2 cellular contexts compared by ENCODE assay signal in the genomic region with DNA sequence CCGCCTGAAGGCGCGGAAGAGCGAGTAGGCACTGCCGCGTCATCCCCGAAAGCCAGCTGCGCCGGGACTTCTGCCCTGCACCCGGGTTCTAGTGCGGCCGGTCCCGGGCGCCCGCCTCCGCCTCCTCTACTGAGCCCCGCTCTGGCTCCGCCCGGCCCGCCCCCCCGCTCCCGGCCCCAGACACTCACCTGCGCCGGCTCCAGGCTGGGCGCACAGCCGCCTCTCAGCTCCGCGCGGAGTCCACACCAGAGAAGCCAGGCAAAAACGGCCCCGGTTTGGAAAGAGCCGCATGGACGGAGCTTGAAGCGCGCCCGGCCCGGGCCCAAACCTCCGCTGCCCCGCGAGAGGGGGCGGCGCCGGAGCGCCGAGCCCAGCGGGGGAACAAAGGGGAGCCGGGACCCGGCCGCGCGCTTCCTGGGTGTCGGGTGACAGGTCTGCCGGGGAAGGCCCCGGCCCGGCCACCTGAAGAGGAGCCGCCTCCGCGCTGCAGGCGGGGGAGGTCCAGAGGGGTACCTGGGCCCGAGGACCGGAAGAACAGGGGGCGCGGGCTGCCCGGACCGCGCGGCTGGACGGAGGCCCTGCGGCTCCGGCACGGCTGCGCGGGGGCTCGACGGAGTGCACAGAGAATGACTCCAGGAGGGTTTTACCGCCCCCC.
TF ChIP-seq lines count a peak whose summit lies in the region.

No MANE protein-coding gene starts in this region.

TF ChIP-seq in GM23338, 12 proteins besides CTCF, POLR2A, EP300 and RAD21 (continued from another document):
- TF ChIP-seq, protein P1, sequence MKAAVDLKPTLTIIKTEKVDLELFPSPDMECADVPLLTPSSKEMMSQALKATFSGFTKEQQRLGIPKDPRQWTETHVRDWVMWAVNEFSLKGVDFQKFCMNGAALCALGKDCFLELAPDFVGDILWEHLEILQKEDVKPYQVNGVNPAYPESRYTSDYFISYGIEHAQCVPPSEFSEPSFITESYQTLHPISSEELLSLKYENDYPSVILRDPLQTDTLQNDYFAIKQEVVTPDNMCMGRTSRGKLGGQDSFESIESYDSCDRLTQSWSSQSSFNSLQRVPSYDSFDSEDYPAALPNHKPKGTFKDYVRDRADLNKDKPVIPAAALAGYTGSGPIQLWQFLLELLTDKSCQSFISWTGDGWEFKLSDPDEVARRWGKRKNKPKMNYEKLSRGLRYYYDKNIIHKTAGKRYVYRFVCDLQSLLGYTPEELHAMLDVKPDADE (IDR thresholded peaks at IDR 0.05), result no peak
- peak; percentile 78 for TF ChIP-seq POLR2AphosphoS5 (IDR thresholded peaks at IDR 0.05; ENCODE audit: low read depth)

TF ChIP-seq in K562, 482 proteins besides CTCF, POLR2A, EP300 and RAD21 (continues in another document):
- TF ChIP-seq, protein P2, sequence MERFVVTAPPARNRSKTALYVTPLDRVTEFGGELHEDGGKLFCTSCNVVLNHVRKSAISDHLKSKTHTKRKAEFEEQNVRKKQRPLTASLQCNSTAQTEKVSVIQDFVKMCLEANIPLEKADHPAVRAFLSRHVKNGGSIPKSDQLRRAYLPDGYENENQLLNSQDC (CRISPR knock-in tag; IDR thresholded peaks at IDR 0.05), result no peak
- 0 out of 2 replicates have a peak, but pooled peaks have one; percentile 25 for TF ChIP-seq KLF1 (tag; IDR thresholded peaks at IDR 0.05)
- no peak for TF ChIP-seq ILF3 (IDR thresholded peaks at IDR 0.05; ENCODE audit: borderline replicate concordance)
- TF ChIP-seq, protein P3, sequence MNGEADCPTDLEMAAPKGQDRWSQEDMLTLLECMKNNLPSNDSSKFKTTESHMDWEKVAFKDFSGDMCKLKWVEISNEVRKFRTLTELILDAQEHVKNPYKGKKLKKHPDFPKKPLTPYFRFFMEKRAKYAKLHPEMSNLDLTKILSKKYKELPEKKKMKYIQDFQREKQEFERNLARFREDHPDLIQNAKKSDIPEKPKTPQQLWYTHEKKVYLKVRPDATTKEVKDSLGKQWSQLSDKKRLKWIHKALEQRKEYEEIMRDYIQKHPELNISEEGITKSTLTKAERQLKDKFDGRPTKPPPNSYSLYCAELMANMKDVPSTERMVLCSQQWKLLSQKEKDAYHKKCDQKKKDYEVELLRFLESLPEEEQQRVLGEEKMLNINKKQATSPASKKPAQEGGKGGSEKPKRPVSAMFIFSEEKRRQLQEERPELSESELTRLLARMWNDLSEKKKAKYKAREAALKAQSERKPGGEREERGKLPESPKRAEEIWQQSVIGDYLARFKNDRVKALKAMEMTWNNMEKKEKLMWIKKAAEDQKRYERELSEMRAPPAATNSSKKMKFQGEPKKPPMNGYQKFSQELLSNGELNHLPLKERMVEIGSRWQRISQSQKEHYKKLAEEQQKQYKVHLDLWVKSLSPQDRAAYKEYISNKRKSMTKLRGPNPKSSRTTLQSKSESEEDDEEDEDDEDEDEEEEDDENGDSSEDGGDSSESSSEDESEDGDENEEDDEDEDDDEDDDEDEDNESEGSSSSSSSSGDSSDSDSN (IDR thresholded peaks at IDR 0.05; ENCODE audit: borderline replicate concordance in 1 of 2, low read depth in 2 of 2, low read length in 2 of 2), result peak; percentile 71 to 90; a peak in 3 of 4 replicates
- no peak for TF ChIP-seq SMC3 (conservative IDR thresholded peaks at IDR 0.05; ENCODE audit: insufficient read depth, low read depth, low read length)
- TF ChIP-seq ZSCAN29 (IDR thresholded peaks at IDR 0.05), result peak; percentile 98
- peak; percentile 19 for TF ChIP-seq HNRNPK (IDR thresholded peaks at IDR 0.05; ENCODE audit: low read depth, low read length, poor library complexity, severe bottlenecking)
- peak; percentile 73 for TF ChIP-seq TBP (optimal IDR thresholded peaks at IDR 0.05; ENCODE audit: low read depth, low read length)
- TF ChIP-seq MEF2D (tag; conservative IDR thresholded peaks at IDR 0.05; ENCODE audit: low read depth), result no peak
- no peak for TF ChIP-seq NFIX (CRISPR knock-in tag; IDR thresholded peaks at IDR 0.05; ENCODE audit: low read depth)
- TF ChIP-seq ZNF282 (CRISPR knock-in tag; IDR thresholded peaks at IDR 0.05), result 0 out of 2 replicates have a peak, but pooled peaks have one; percentile 55
- TF ChIP-seq STAG1 (CRISPR knock-in tag; IDR thresholded peaks at IDR 0.05; ENCODE audit: borderline replicate concordance), result no peak
- peak; percentile 38; the same call in 1 of the 2 replicates for TF ChIP-seq CTBP1 (IDR thresholded peaks at IDR 0.05; ENCODE audit: borderline replicate concordance)
- TF ChIP-seq HNRNPLL (IDR thresholded peaks at IDR 0.05; ENCODE audit: low read depth, low read length, poor library complexity, severe bottlenecking), result peak; percentile 27
- TF ChIP-seq, protein P4, sequence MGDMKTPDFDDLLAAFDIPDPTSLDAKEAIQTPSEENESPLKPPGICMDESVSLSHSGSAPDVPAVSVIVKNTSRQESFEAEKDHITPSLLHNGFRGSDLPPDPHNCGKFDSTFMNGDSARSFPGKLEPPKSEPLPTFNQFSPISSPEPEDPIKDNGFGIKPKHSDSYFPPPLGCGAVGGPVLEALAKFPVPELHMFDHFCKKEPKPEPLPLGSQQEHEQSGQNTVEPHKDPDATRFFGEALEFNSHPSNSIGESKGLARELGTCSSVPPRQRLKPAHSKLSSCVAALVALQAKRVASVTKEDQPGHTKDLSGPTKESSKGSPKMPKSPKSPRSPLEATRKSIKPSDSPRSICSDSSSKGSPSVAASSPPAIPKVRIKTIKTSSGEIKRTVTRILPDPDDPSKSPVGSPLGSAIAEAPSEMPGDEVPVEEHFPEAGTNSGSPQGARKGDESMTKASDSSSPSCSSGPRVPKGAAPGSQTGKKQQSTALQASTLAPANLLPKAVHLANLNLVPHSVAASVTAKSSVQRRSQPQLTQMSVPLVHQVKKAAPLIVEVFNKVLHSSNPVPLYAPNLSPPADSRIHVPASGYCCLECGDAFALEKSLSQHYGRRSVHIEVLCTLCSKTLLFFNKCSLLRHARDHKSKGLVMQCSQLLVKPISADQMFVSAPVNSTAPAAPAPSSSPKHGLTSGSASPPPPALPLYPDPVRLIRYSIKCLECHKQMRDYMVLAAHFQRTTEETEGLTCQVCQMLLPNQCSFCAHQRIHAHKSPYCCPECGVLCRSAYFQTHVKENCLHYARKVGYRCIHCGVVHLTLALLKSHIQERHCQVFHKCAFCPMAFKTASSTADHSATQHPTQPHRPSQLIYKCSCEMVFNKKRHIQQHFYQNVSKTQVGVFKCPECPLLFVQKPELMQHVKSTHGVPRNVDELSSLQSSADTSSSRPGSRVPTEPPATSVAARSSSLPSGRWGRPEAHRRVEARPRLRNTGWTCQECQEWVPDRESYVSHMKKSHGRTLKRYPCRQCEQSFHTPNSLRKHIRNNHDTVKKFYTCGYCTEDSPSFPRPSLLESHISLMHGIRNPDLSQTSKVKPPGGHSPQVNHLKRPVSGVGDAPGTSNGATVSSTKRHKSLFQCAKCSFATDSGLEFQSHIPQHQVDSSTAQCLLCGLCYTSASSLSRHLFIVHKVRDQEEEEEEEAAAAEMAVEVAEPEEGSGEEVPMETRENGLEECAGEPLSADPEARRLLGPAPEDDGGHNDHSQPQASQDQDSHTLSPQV (IDR thresholded peaks at IDR 0.05), result no peak
- TF ChIP-seq MCM5 (IDR thresholded peaks at IDR 0.05; ENCODE audit: low read depth), result no peak
- TF ChIP-seq, protein P5, sequence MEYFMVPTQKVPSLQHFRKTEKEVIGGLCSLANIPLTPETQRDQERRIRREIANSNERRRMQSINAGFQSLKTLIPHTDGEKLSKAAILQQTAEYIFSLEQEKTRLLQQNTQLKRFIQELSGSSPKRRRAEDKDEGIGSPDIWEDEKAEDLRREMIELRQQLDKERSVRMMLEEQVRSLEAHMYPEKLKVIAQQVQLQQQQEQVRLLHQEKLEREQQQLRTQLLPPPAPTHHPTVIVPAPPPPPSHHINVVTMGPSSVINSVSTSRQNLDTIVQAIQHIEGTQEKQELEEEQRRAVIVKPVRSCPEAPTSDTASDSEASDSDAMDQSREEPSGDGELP (CRISPR knock-in tag; IDR thresholded peaks at IDR 0.05; ENCODE audit: borderline replicate concordance), result 0 out of 2 replicates have a peak, but pooled peaks have one; percentile 22
- TF ChIP-seq POLR2G (IDR thresholded peaks at IDR 0.05; ENCODE audit: low read depth, low read length), result peak; percentile 90
- TF ChIP-seq PML (IDR thresholded peaks at IDR 0.05; ENCODE audit: low read length), result peak; percentile 38; the same call in 1 of the 2 replicates
- TF ChIP-seq TAF1 (IDR thresholded peaks at IDR 0.05; ENCODE audit: control insufficient read depth, extremely low read depth, insufficient read depth, low read length, severe bottlenecking), result peak; percentile 44
- TF ChIP-seq, protein P6, sequence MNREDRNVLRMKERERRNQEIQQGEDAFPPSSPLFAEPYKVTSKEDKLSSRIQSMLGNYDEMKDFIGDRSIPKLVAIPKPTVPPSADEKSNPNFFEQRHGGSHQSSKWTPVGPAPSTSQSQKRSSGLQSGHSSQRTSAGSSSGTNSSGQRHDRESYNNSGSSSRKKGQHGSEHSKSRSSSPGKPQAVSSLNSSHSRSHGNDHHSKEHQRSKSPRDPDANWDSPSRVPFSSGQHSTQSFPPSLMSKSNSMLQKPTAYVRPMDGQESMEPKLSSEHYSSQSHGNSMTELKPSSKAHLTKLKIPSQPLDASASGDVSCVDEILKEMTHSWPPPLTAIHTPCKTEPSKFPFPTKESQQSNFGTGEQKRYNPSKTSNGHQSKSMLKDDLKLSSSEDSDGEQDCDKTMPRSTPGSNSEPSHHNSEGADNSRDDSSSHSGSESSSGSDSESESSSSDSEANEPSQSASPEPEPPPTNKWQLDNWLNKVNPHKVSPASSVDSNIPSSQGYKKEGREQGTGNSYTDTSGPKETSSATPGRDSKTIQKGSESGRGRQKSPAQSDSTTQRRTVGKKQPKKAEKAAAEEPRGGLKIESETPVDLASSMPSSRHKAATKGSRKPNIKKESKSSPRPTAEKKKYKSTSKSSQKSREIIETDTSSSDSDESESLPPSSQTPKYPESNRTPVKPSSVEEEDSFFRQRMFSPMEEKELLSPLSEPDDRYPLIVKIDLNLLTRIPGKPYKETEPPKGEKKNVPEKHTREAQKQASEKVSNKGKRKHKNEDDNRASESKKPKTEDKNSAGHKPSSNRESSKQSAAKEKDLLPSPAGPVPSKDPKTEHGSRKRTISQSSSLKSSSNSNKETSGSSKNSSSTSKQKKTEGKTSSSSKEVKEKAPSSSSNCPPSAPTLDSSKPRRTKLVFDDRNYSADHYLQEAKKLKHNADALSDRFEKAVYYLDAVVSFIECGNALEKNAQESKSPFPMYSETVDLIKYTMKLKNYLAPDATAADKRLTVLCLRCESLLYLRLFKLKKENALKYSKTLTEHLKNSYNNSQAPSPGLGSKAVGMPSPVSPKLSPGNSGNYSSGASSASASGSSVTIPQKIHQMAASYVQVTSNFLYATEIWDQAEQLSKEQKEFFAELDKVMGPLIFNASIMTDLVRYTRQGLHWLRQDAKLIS (CRISPR knock-in tag; IDR thresholded peaks at IDR 0.05), result peak; percentile 29
- TF ChIP-seq L3MBTL2 (IDR thresholded peaks at IDR 0.05), result peak; percentile 68
- TF ChIP-seq U2AF1 (optimal IDR thresholded peaks at IDR 0.05; ENCODE audit: low read depth, low read length), result peak; percentile 47
- TF ChIP-seq TAF15 (IDR thresholded peaks at IDR 0.05; ENCODE audit: low read depth, low read length), result no peak
- TF ChIP-seq, protein P7, sequence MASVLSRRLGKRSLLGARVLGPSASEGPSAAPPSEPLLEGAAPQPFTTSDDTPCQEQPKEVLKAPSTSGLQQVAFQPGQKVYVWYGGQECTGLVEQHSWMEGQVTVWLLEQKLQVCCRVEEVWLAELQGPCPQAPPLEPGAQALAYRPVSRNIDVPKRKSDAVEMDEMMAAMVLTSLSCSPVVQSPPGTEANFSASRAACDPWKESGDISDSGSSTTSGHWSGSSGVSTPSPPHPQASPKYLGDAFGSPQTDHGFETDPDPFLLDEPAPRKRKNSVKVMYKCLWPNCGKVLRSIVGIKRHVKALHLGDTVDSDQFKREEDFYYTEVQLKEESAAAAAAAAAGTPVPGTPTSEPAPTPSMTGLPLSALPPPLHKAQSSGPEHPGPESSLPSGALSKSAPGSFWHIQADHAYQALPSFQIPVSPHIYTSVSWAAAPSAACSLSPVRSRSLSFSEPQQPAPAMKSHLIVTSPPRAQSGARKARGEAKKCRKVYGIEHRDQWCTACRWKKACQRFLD (CRISPR knock-in tag; IDR thresholded peaks at IDR 0.05), result no peak
- TF ChIP-seq KAT2B (IDR thresholded peaks at IDR 0.05; ENCODE audit: low read depth, low read length), result no peak
- TF ChIP-seq PHF20 (IDR thresholded peaks at IDR 0.05; ENCODE audit: partially characterized antibody), result peak; percentile 55
- TF ChIP-seq MYBL2 (IDR thresholded peaks at IDR 0.05; ENCODE audit: low read depth), result no peak
- TF ChIP-seq MYBL2 (CRISPR knock-in tag; IDR thresholded peaks at IDR 0.05; ENCODE audit: borderline replicate concordance), result no peak
- TF ChIP-seq KLF13 (tag; IDR thresholded peaks at IDR 0.05; ENCODE audit: borderline replicate concordance, low read depth), result 0 out of 2 replicates have a peak, but pooled peaks have one; percentile 56
- TF ChIP-seq NR2C2 (CRISPR knock-in tag; IDR thresholded peaks at IDR 0.05), result no peak
- no peak for TF ChIP-seq NR2C2 (tag; IDR thresholded peaks at IDR 0.05)
- TF ChIP-seq ZKSCAN8 (CRISPR knock-in tag; IDR thresholded peaks at IDR 0.05), result no peak
- TF ChIP-seq, protein P8, sequence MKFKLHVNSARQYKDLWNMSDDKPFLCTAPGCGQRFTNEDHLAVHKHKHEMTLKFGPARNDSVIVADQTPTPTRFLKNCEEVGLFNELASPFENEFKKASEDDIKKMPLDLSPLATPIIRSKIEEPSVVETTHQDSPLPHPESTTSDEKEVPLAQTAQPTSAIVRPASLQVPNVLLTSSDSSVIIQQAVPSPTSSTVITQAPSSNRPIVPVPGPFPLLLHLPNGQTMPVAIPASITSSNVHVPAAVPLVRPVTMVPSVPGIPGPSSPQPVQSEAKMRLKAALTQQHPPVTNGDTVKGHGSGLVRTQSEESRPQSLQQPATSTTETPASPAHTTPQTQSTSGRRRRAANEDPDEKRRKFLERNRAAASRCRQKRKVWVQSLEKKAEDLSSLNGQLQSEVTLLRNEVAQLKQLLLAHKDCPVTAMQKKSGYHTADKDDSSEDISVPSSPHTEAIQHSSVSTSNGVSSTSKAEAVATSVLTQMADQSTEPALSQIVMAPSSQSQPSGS (CRISPR knock-in tag; IDR thresholded peaks at IDR 0.05), result no peak
- TF ChIP-seq NONO (IDR thresholded peaks at IDR 0.05; ENCODE audit: low read depth in 2 of 2, low read length in 1 of 2), result peak; percentile 43 to 83; a peak in 1 of 4 replicates
- TF ChIP-seq, protein P9, sequence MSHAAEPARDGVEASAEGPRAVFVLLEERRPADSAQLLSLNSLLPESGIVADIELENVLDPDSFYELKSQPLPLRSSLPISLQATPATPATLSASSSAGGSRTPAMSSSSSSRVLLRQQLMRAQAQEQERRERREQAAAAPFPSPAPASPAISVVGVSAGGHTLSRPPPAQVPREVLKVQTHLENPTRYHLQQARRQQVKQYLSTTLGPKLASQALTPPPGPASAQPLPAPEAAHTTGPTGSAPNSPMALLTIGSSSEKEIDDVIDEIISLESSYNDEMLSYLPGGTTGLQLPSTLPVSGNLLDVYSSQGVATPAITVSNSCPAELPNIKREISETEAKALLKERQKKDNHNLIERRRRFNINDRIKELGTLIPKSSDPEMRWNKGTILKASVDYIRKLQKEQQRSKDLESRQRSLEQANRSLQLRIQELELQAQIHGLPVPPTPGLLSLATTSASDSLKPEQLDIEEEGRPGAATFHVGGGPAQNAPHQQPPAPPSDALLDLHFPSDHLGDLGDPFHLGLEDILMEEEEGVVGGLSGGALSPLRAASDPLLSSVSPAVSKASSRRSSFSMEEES (CRISPR knock-in tag; IDR thresholded peaks at IDR 0.05), result no peak
- TF ChIP-seq FOXP1 (CRISPR knock-in tag; IDR thresholded peaks at IDR 0.05), result peak; percentile 59; the same call in 1 of the 2 replicates
